ENCODE assay signal across 24 cellular contexts in the genomic region with DNA sequence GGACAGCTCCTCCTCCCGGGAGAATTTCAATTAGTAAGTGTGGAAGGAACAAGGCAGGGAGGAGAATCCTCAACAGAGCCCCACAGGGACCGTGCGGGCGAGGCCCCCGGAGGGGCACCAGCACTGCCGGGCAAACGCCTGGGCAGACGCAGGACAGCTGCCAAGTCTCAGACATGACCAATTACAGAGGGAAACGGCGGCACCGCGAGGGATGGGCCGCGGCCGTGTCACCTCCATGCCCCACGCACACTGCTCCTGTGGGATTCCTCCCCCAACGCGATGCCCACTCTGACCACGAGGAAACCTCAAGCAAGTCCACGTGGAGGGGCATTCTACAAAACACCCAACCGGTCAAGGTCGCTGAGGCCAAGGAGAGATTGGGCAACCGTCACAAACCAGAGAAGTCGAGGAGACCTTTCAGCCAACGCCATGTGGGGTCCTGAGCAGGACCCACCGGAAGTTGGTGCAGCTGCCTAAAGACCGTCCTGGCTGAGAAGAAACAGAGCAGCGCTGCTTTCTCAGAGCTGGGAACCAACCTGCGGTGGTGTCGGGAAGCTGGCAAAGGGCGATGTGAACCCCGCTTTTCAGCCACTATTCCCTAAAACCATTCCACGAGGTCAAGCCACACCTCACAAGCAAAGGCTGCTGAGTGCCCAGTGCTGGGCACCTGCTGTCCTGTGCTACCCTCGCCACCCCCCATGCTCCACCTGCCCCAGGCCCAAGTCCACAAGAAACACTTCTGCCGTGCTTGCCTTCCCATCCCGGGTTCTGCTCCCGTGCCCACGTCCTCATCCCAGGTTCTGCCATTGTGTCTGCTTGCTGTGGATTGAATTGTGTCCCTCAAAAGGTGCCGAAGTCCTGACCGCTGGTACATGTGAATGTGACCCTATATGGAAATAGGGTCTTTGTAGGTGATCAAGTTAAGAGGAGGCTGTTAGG. TPM values are rescaled to one million over a fixed set of nuclear protein-coding genes. Genes with fewer than 3 reads are reported as not detected.
"Had no signal": no experiment of that assay in that cellular context is flagged by ENCODE, and none has a peak within 500 bp of the region (broad histone marks: within the 10 kb centered on the region; RNA-seq: fewer than 3 reads in every experiment).

No MANE protein-coding gene starts in this region.

- H3K27me3 ChIP-seq: colonic mucosa, neural progenitor cell, ovary, right lobe of liver had no signal

- H3K4me1 ChIP-seq: colonic mucosa, neural progenitor cell, right lobe of liver had no signal

- H3K36me3 ChIP-seq: colonic mucosa, neural progenitor cell, ovary, right lobe of liver, thoracic aorta had no signal

- H3K4me3 Mint-ChIP-seq: activated CD4-positive, alpha-beta T cell treated with anti-CD3 and anti-CD28 coated beads for 36 hours; activated naive CD4-positive, alpha-beta T cell treated with anti-CD3 and anti-CD28 coated beads for 36 hours; activated T-helper 17 cell treated with anti-CD3 and anti-CD28 coated beads, Interleukin-2, amount 50 U/mL, for 72 hours; brain; endodermal cell; memory B cell; naive B cell; neural progenitor cell; stimulated activated naive B cell treated with anti-CD40 and anti-IgM and Interleukin-4, amounts not matched to agents 10 μg/mL and 1 μg/mL and 100 μg/mL, for 72 hours; T-helper 17 cell had no signal

- H3K4me3 ChIP-seq: colonic mucosa, neural progenitor cell, ovary, right lobe of liver, thoracic aorta had no signal

- ATAC-seq: activated CD4-positive, alpha-beta T cell treated with anti-CD3 and anti-CD28 coated beads for 36 hours; activated T-helper 17 cell treated with anti-CD3 and anti-CD28 coated beads, Interleukin-2, amount 50 U/mL, for 72 hours; right lobe of liver; stimulated activated naive B cell treated with anti-CD40 and anti-IgM and Interleukin-4, amounts not matched to agents 10 μg/mL and 1 μg/mL and 100 μg/mL, for 72 hours; T-helper 17 cell had no signal

- H3K36me3 Mint-ChIP-seq: neural progenitor cell had no signal

- H3K9me3 ChIP-seq: colonic mucosa, ovary, right lobe of liver had no signal

- DNase-seq: activated CD4-positive, alpha-beta T cell treated with anti-CD3 and anti-CD28 coated beads for 36 hours; activated naive CD4-positive, alpha-beta T cell treated with anti-CD3 and anti-CD28 coated beads for 36 hours; central memory CD4-positive, alpha-beta T cell; colonic mucosa; endodermal cell; foreskin melanocyte; glutamatergic neuron; hippocampal formation; naive B cell; ovary; right lobe of liver; stimulated activated CD4-positive, alpha-beta T cell treated with anti-CD3 and anti-CD28 coated beads, Interleukin-4, amount 100 ng/mL, for 4 hours; stimulated activated naive B cell treated with anti-CD40 and anti-IgM and Interleukin-4, amounts not matched to agents 10 μg/mL and 1 μg/mL and 100 μg/mL, for 72 hours; T-helper 17 cell had no signal

- H3K4me1 Mint-ChIP-seq: activated CD4-positive, alpha-beta T cell treated with anti-CD3 and anti-CD28 coated beads for 36 hours; activated T-helper 17 cell treated with anti-CD3 and anti-CD28 coated beads, Interleukin-2, amount 50 U/mL, for 72 hours had no signal

- H3K27ac ChIP-seq: colonic mucosa, epithelial cell of prostate, neural progenitor cell, ovary, right lobe of liver, thoracic aorta, VCaP had no signal

- H3K27ac Mint-ChIP-seq: activated CD4-positive, alpha-beta T cell treated with anti-CD3 and anti-CD28 coated beads for 36 hours; activated naive CD4-positive, alpha-beta T cell treated with anti-CD3 and anti-CD28 coated beads for 36 hours; activated T-helper 17 cell treated with anti-CD3 and anti-CD28 coated beads, Interleukin-2, amount 50 U/mL, for 72 hours; endodermal cell; memory B cell; stimulated activated naive B cell treated with anti-CD40 and anti-IgM and Interleukin-4, amounts not matched to agents 10 μg/mL and 1 μg/mL and 100 μg/mL, for 72 hours; T-helper 17 cell had no signal

RNA-seq across cellular contexts. Expression of gene KRTAP10-4, which starts 1.4 kb away (rescaled TPM):
- total RNA-seq: activated CD4-positive, alpha-beta T cell treated with anti-CD3 and anti-CD28 coated beads for 36 hours; activated naive CD4-positive, alpha-beta T cell treated with anti-CD3 and anti-CD28 coated beads for 36 hours; activated T-helper 17 cell treated with anti-CD3 and anti-CD28 coated beads, Interleukin-2, amount 50 U/mL, for 72 hours; colonic mucosa; endodermal cell; mononuclear cell; ovary; pulmonary artery endothelial cell; right lobe of liver; T-helper 17 cell; thoracic aorta; ureter had no signal

RNA-seq across cellular contexts. Expression of gene KRTAP10-5, which starts 8.3 kb away (rescaled TPM):
- total RNA-seq: activated CD4-positive, alpha-beta T cell treated with anti-CD3 and anti-CD28 coated beads for 36 hours; activated naive CD4-positive, alpha-beta T cell treated with anti-CD3 and anti-CD28 coated beads for 36 hours; activated T-helper 17 cell treated with anti-CD3 and anti-CD28 coated beads, Interleukin-2, amount 50 U/mL, for 72 hours; colonic mucosa; endodermal cell; mononuclear cell; ovary; pulmonary artery endothelial cell; right lobe of liver; T-helper 17 cell; thoracic aorta; ureter had no signal

RNA-seq across cellular contexts. Expression of gene KRTAP10-3, which starts 13.5 kb away (rescaled TPM):
- total RNA-seq: activated CD4-positive, alpha-beta T cell treated with anti-CD3 and anti-CD28 coated beads for 36 hours; activated naive CD4-positive, alpha-beta T cell treated with anti-CD3 and anti-CD28 coated beads for 36 hours; activated T-helper 17 cell treated with anti-CD3 and anti-CD28 coated beads, Interleukin-2, amount 50 U/mL, for 72 hours; colonic mucosa; endodermal cell; mononuclear cell; ovary; pulmonary artery endothelial cell; right lobe of liver; T-helper 17 cell; thoracic aorta; ureter had no signal

RNA-seq across cellular contexts. Expression of gene KRTAP10-6, which starts 20.2 kb away (rescaled TPM):
- total RNA-seq: activated CD4-positive, alpha-beta T cell treated with anti-CD3 and anti-CD28 coated beads for 36 hours; activated naive CD4-positive, alpha-beta T cell treated with anti-CD3 and anti-CD28 coated beads for 36 hours; activated T-helper 17 cell treated with anti-CD3 and anti-CD28 coated beads, Interleukin-2, amount 50 U/mL, for 72 hours; colonic mucosa; endodermal cell; mononuclear cell; ovary; pulmonary artery endothelial cell; right lobe of liver; T-helper 17 cell; thoracic aorta; ureter had no signal

RNA-seq across cellular contexts. Expression of gene KRTAP10-2, which starts 20.8 kb away (rescaled TPM):
- total RNA-seq: activated CD4-positive, alpha-beta T cell treated with anti-CD3 and anti-CD28 coated beads for 36 hours; activated naive CD4-positive, alpha-beta T cell treated with anti-CD3 and anti-CD28 coated beads for 36 hours; activated T-helper 17 cell treated with anti-CD3 and anti-CD28 coated beads, Interleukin-2, amount 50 U/mL, for 72 hours; colonic mucosa; endodermal cell; mononuclear cell; ovary; pulmonary artery endothelial cell; right lobe of liver; T-helper 17 cell; thoracic aorta; ureter had no signal
